ENCODE assay signal across 8 cellular contexts in genomic region chr12:2003676-2004112, GRCh38. TPM values are rescaled to one million over a fixed set of nuclear protein-coding genes. Genes with fewer than 3 reads are reported as not detected.
DNase-seq lines count a peak whose midpoint lies in the region; ATAC-seq and TF ChIP-seq lines count a peak whose summit lies in the region.

No MANE protein-coding gene starts in this region.

- ATAC-seq in HG02938 (IDR thresholded peaks at IDR 0.05; ENCODE audit: unreplicated experiment): peak; percentile 10
- no peak for ATAC-seq in HG03139 (IDR thresholded peaks at IDR 0.05; ENCODE audit: unreplicated experiment)

- H3K27ac Mint-ChIP-seq in osteocyte (ENCODE audit: unreplicated experiment): peak overlapping the region; percentile 99

- H3K4me1 Mint-ChIP-seq in osteocyte (ENCODE audit: unreplicated experiment): peaks cover 20% of the 10 kb centered on the region

- peaks cover 2% of the 10 kb centered on the region for H3K36me3 Mint-ChIP-seq in osteocyte (ENCODE audit: unreplicated experiment)

- H3K4me3 Mint-ChIP-seq in osteocyte (ENCODE audit: unreplicated experiment): peak overlapping the region; percentile 96

- no peaks in the 10 kb centered on the region for H3K9me3 Mint-ChIP-seq in osteocyte (ENCODE audit: unreplicated experiment)

- H3K27me3 Mint-ChIP-seq in osteocyte (ENCODE audit: unreplicated experiment): no peaks in the 10 kb centered on the region

- DNase-seq in NCI-H510A treated with DMSO at 0.1 percent for 48 hours (lab: John Stamatoyannopoulos, UW): peak; percentile 65
- no peak for DNase-seq in NCI-H510A (lab: John Stamatoyannopoulos, UW)
- peak; percentile 53 for DNase-seq in T1000 (lab: John Stamatoyannopoulos, UW)
- DNase-seq in fibroblast of peridontal ligament (ENCODE audit: extremely low read depth): peak; percentile 47
- DNase-seq in osteocyte (ENCODE audit: extremely low spot score, unreplicated experiment): no peak
- DNase-seq in NK-92 treated with Interleukin-12 subunit alpha and Interleukin-12 subunit beta, amount 100 ng/mL, for 24 hours (lab: John Stamatoyannopoulos, UW): no peak

- TF ChIP-seq CTCF in osteocyte (IDR thresholded peaks at IDR 0.05): no peak

RNA-seq across cellular contexts. Expression of gene DCP1B, which starts 0.6 kb away (rescaled TPM):
- total RNA-seq in osteocyte: 12.5 and 14.4 TPM in 2 replicates

RNA-seq across cellular contexts. Expression of gene CACNA1C, which starts 49.1 kb away (rescaled TPM):
- 59.1 and 67.4 TPM in 2 replicates for total RNA-seq in osteocyte

Comparison
In these comparisons a context has a peak if more than half of its experiments do, and no peak if none do; other contexts are left out.
1. DNase-seq: peak in NCI-H510A treated with DMSO at 0.1 percent for 48 hours (single experiment), T1000 (single experiment) and fibroblast of peridontal ligament (single experiment); none in NCI-H510A (single experiment), osteocyte (single experiment) and NK-92 treated with Interleukin-12 subunit alpha and Interleukin-12 subunit beta, amount 100 ng/mL, for 24 hours (single experiment).